ENCODE assay signal across 1 cellular context in genomic region chr6:3176562-3177355, GRCh38.
TF ChIP-seq lines count a peak whose summit lies in the region.

No MANE protein-coding gene starts in this region.

TF ChIP-seq in HepG2, 621 proteins besides CTCF, POLR2A, EP300 and RAD21 (continued from another document):
- no peak for TF ChIP-seq TBX2 (CRISPR knock-in tag; IDR thresholded peaks at IDR 0.05; ENCODE audit: borderline replicate concordance)
- peak; percentile 36; the same call in 1 of the 2 replicates for TF ChIP-seq CREM (IDR thresholded peaks at IDR 0.05)
- TF ChIP-seq CREM (CRISPR knock-in tag; IDR thresholded peaks at IDR 0.05): no peak
- peak; percentile 94 for TF ChIP-seq CREB1 (IDR thresholded peaks at IDR 0.05)
- TF ChIP-seq CREB1 (CRISPR knock-in tag; IDR thresholded peaks at IDR 0.05): peak; percentile 67
- TF ChIP-seq ZBTB21 (CRISPR knock-in tag; IDR thresholded peaks at IDR 0.05): peak; percentile 94
- no peak for TF ChIP-seq SOX6 (IDR thresholded peaks at IDR 0.05)
- 0 out of 2 replicates have a peak, but pooled peaks have one; percentile 14 for TF ChIP-seq SOX6 (CRISPR knock-in tag; IDR thresholded peaks at IDR 0.05)
- peak; percentile 58 for TF ChIP-seq GABPB1 (CRISPR knock-in tag; IDR thresholded peaks at IDR 0.05)
- TF ChIP-seq, protein P1, sequence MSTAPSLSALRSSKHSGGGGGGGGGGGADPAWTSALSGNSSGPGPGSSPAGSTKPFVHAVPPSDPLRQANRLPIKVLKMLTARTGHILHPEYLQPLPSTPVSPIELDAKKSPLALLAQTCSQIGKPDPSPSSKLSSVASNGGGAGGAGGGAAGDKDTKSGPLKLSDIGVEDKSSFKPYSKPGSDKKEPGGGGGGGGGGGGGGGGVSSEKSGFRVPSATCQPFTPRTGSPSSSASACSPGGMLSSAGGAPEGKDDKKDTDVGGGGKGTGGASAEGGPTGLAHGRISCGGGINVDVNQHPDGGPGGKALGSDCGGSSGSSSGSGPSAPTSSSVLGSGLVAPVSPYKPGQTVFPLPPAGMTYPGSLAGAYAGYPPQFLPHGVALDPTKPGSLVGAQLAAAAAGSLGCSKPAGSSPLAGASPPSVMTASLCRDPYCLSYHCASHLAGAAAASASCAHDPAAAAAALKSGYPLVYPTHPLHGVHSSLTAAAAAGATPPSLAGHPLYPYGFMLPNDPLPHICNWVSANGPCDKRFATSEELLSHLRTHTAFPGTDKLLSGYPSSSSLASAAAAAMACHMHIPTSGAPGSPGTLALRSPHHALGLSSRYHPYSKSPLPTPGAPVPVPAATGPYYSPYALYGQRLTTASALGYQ (CRISPR knock-in tag; IDR thresholded peaks at IDR 0.05): no peak
- TF ChIP-seq ZFP37 (CRISPR knock-in tag; IDR thresholded peaks at IDR 0.05; ENCODE audit: borderline replicate concordance): no peak
- TF ChIP-seq NFIC (IDR thresholded peaks at IDR 0.05; ENCODE audit: low read length): no peak
- 0 out of 2 replicates have a peak, but pooled peaks have one; percentile 48 for TF ChIP-seq HOMEZ (CRISPR knock-in tag; IDR thresholded peaks at IDR 0.05; ENCODE audit: low read depth)
- TF ChIP-seq FOSL2 (CRISPR knock-in tag; IDR thresholded peaks at IDR 0.05): peak; percentile 95
- 0 out of 2 replicates have a peak, but pooled peaks have one; percentile 11 for TF ChIP-seq FOXO4 (CRISPR knock-in tag; conservative IDR thresholded peaks at IDR 0.05)
- peak in 1 of 2 experiments; percentile 54; a peak in 1 of 4 replicates for TF ChIP-seq ATF4 (CRISPR knock-in tag; IDR thresholded peaks at IDR 0.05)
- TF ChIP-seq, protein P2, sequence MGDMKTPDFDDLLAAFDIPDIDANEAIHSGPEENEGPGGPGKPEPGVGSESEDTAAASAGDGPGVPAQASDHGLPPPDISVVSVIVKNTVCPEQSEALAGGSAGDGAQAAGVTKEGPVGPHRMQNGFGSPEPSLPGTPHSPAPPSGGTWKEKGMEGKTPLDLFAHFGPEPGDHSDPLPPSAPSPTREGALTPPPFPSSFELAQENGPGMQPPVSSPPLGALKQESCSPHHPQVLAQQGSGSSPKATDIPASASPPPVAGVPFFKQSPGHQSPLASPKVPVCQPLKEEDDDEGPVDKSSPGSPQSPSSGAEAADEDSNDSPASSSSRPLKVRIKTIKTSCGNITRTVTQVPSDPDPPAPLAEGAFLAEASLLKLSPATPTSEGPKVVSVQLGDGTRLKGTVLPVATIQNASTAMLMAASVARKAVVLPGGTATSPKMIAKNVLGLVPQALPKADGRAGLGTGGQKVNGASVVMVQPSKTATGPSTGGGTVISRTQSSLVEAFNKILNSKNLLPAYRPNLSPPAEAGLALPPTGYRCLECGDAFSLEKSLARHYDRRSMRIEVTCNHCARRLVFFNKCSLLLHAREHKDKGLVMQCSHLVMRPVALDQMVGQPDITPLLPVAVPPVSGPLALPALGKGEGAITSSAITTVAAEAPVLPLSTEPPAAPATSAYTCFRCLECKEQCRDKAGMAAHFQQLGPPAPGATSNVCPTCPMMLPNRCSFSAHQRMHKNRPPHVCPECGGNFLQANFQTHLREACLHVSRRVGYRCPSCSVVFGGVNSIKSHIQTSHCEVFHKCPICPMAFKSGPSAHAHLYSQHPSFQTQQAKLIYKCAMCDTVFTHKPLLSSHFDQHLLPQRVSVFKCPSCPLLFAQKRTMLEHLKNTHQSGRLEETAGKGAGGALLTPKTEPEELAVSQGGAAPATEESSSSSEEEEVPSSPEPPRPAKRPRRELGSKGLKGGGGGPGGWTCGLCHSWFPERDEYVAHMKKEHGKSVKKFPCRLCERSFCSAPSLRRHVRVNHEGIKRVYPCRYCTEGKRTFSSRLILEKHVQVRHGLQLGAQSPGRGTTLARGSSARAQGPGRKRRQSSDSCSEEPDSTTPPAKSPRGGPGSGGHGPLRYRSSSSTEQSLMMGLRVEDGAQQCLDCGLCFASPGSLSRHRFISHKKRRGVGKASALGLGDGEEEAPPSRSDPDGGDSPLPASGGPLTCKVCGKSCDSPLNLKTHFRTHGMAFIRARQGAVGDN (CRISPR knock-in tag; IDR thresholded peaks at IDR 0.05): 0 out of 2 replicates have a peak, but pooled peaks have one; percentile 14
- TF ChIP-seq ETV5 (CRISPR knock-in tag; IDR thresholded peaks at IDR 0.05; ENCODE audit: borderline replicate concordance): peak; percentile 41; the same call in 1 of the 2 replicates
- peak; percentile 42; the same call in 1 of the 2 replicates for TF ChIP-seq SAP130 (CRISPR knock-in tag; IDR thresholded peaks at IDR 0.05; ENCODE audit: low read depth)
- TF ChIP-seq HOXA3 (CRISPR knock-in tag; IDR thresholded peaks at IDR 0.05): 0 out of 2 replicates have a peak, but pooled peaks have one; percentile 25
TF ChIP-seq in HepG2: peak in this region for 18.
